16 cellular contexts compared by ENCODE assay signal in genomic region chr3:15521573-15521965, GRCh38. TPM values are rescaled to one million over a fixed set of nuclear protein-coding genes. Genes with fewer than 3 reads are reported as not detected.
DNase-seq lines count a peak whose midpoint lies in the region; ATAC-seq and TF ChIP-seq lines count a peak whose summit lies in the region.
"Had no signal": no experiment of that assay in that cellular context is flagged by ENCODE, and none has a peak within 500 bp of the region (broad histone marks: within the 10 kb centered on the region; RNA-seq: fewer than 3 reads in every experiment).

Gene COLQ, minus strand, starts transcription at chr3:15521706. Its CDS starts 81 bp downstream, at chr3:15521625.

- no peak for DNase-seq in CD8-positive, alpha-beta memory T cell
- DNase-seq in IMR-90 (no peak), osteoblast (ENCODE audit: insufficient read length, low spot score, missing footprints) (no peak), NCI-H1092 treated with DMSO at 0.1 percent for 48 hours (lab: John Stamatoyannopoulos, UW) (no peak)
- no peak for DNase-seq in effector memory CD4-positive, alpha-beta T cell
- no peak for DNase-seq in natural killer cell treated with Interleukin-12 subunit alpha and Interleukin-12 subunit beta and Interleukin-15 and Interleukin-18, amount 100 ng/mL, for 72 hours (ENCODE audit: low spot score)
- no peak for DNase-seq in stimulated activated CD4-positive, alpha-beta T cell treated with anti-CD3 and anti-CD28 coated beads, Interleukin-1b, Interleukin-23, amount 100 ng/mL, for 48 hours
- DNase-seq: activated T-cell treated with anti-CD3 and anti-CD28 coated beads, Interleukin-2, amount 50 U/mL, for 72 hours; islet precursor cell; NCI-H2171 treated with DMSO at 0.1 percent for 48 hours; nucleus accumbens; stimulated activated CD4-positive, alpha-beta T cell treated with anti-CD3 and anti-CD28 coated beads, Interleukin-2, amount 100 ng/mL, for 24 hours had no signal

- H3K18ac ChIP-seq in IMR-90 (ENCODE audit: low read depth, low read length): no peak within 1 kb of the TSS

- H3K9me3 ChIP-seq in CD8-positive, alpha-beta memory T cell (ENCODE audit: low read length): no peaks in the 10 kb centered on the region
- no peaks in the 10 kb centered on the region for H3K9me3 ChIP-seq in IMR-90 (ENCODE audit: control insufficient read depth, insufficient read depth, low read length)
- no peaks in the 10 kb centered on the region for H3K9me3 ChIP-seq in effector memory CD4-positive, alpha-beta T cell (ENCODE audit: control insufficient read depth, low read length)
- no peaks in the 10 kb centered on the region for H3K9me3 ChIP-seq in osteoblast (ENCODE audit: low read depth, low read length)

- no peak within 1 kb of the TSS for H2BK20ac ChIP-seq in IMR-90 (ENCODE audit: low read depth, low read length)

- H3K4me1 ChIP-seq in CD8-positive, alpha-beta memory T cell (ENCODE audit: insufficient read depth, low read length): peaks cover 11% of the 10 kb centered on the region
- H3K4me1 ChIP-seq in IMR-90 (ENCODE audit: control insufficient read depth, insufficient read depth, low read length): 0 out of 2 replicates have a peak, but pooled peaks cover 4% of the 10 kb centered on the region
- peaks cover 4% of the 10 kb centered on the region for H3K4me1 ChIP-seq in effector memory CD4-positive, alpha-beta T cell (ENCODE audit: control insufficient read depth, insufficient read depth, low read length, poor library complexity, severe bottlenecking)
- no peaks in the 10 kb centered on the region for H3K4me1 ChIP-seq in osteoblast (ENCODE audit: insufficient read depth, low read length)

- H4K5ac ChIP-seq in IMR-90 (ENCODE audit: low read depth, low read length): no peak within 1 kb of the TSS

- no peak within 1 kb of the TSS; the same call in 1 of the 2 replicates for H3K4me2 ChIP-seq in IMR-90 (ENCODE audit: low read depth, low read length)
- H3K4me2 ChIP-seq in osteoblast (ENCODE audit: insufficient read depth, low read length): no peak within 1 kb of the TSS
- H3K4me2 ChIP-seq: KMS-11 had no signal

- H3K4me3 ChIP-seq in CD8-positive, alpha-beta memory T cell (ENCODE audit: low read length): peak within 1 kb of the TSS; percentile 13
- H3K4me3 ChIP-seq in IMR-90 (ENCODE audit: insufficient read depth, low read depth, low read length) (no peak within 1 kb of the TSS), osteoblast (ENCODE audit: insufficient read depth, low read length) (no peak within 1 kb of the TSS)
- peak within 1 kb of the TSS; percentile 12 for H3K4me3 ChIP-seq in effector memory CD4-positive, alpha-beta T cell (ENCODE audit: insufficient read depth, low read depth, low read length, poor library complexity, severe bottlenecking)

- no peak within 1 kb of the TSS for H3K14ac ChIP-seq in IMR-90 (replicated peaks; ENCODE audit: low read depth, low read length)

- H2BK5ac ChIP-seq in IMR-90 (ENCODE audit: low read depth, low read length, poor library complexity, severe bottlenecking): no peak within 1 kb of the TSS

- TF ChIP-seq RAD21 in IMR-90 (IDR thresholded peaks at IDR 0.05; ENCODE audit: low read length): no peak

- H2AFZ ChIP-seq in IMR-90 (replicated peaks; ENCODE audit: low read length, poor library complexity): peak within 1 kb of the TSS; percentile 18
- no peak within 1 kb of the TSS for H2AFZ ChIP-seq in osteoblast (ENCODE audit: low read length)

- no peaks in the 10 kb centered on the region for H4K20me1 ChIP-seq in IMR-90 (ENCODE audit: insufficient read depth, low read length)
- no peaks in the 10 kb centered on the region for H4K20me1 ChIP-seq in osteoblast (ENCODE audit: insufficient read depth, low read length)

- POLR2A ChIA-PET in CD8-positive, alpha-beta memory T cell (lab: Charles Lee): no interaction called here
- POLR2A ChIA-PET in IMR-90 (lab: Charles Lee; ENCODE audit: unreplicated experiment): no interaction called here

- no peak within 1 kb of the TSS for H4K91ac ChIP-seq in IMR-90 (ENCODE audit: insufficient read depth, low read depth, low read length)

- H3K27me3 Mint-ChIP-seq in CD8-positive, alpha-beta memory T cell: peaks cover 0 to 3% of the 10 kb centered on the region in 2 donors
- H3K27me3 Mint-ChIP-seq in natural killer cell treated with Interleukin-12 subunit alpha and Interleukin-12 subunit beta and Interleukin-15 and Interleukin-18, amount 100 ng/mL, for 72 hours: no peaks in the 10 kb centered on the region

- WGBS in IMR-90 (ENCODE audit: extremely low coverage in 2 of 2, insufficient read length in 1 of 2), 2 experiments: no CpG with 5 or more reads among the region's 6 CpGs

- dilution Hi-C loops in IMR-90 (cut with HindIII; ENCODE audit: low sequenced_read_pairs, unreplicated experiment): no loop called here

- H2AK5ac ChIP-seq in IMR-90 (ENCODE audit: low read depth, low read length): no peak within 1 kb of the TSS

- H2BK120ac ChIP-seq in IMR-90 (ENCODE audit: low read depth, low read length): no peak within 1 kb of the TSS

- no TSS peak for BruUV-seq in IMR-90 (replicated peaks; lab: Mats Ljungman, UMichigan)

- H3K23ac ChIP-seq in IMR-90 (ENCODE audit: low read depth, low read length): no peak within 1 kb of the TSS

- H3K9me1 ChIP-seq in IMR-90 (ENCODE audit: insufficient read depth, low read length): no peaks in the 10 kb centered on the region

- no peak within 1 kb of the TSS for H4K8ac ChIP-seq in IMR-90 (ENCODE audit: low read depth in 2 of 2, low read length in 2 of 2)

- H3K9ac ChIP-seq in IMR-90 (ENCODE audit: low read depth, low read length): no peak within 1 kb of the TSS
- H3K9ac ChIP-seq: KMS-11 had no signal

- no peak for TF ChIP-seq CTCF in IMR-90 (conservative IDR thresholded peaks at IDR 0.05; ENCODE audit: low read depth, low read length)
- no peak for TF ChIP-seq CTCF in osteoblast (IDR thresholded peaks at IDR 0.05; ENCODE audit: extremely low read depth, low read depth, low read length)

- CTCF ChIA-PET in CD8-positive, alpha-beta memory T cell (lab: Charles Lee): no interaction called here
- CTCF ChIA-PET in IMR-90 (lab: Yijun Ruan, JAX): interaction anchor here (0.9 kb wide), 1 partner anchor 36 kb away, joined by 3 read pairs; no protein-coding TSS in a partner anchor

- no peak within 1 kb of the TSS for H3K27ac ChIP-seq in CD8-positive, alpha-beta memory T cell (ENCODE audit: low read depth, low read length)
- H3K27ac ChIP-seq in IMR-90 (ENCODE audit: insufficient read depth, low read length) (no peak within 1 kb of the TSS), osteoblast (ENCODE audit: low read depth, low read length) (no peak within 1 kb of the TSS)
- no peak within 1 kb of the TSS for H3K27ac ChIP-seq in effector memory CD4-positive, alpha-beta T cell (ENCODE audit: insufficient read depth, low read length, poor library complexity, severe bottlenecking)
- H3K27ac ChIP-seq: KMS-11 had no signal

- peak within 1 kb of the TSS; percentile 31 to 98 (median 90) for H3K27ac Mint-ChIP-seq in CD8-positive, alpha-beta memory T cell
- H3K27ac Mint-ChIP-seq in natural killer cell treated with Interleukin-12 subunit alpha and Interleukin-12 subunit beta and Interleukin-15 and Interleukin-18, amount 100 ng/mL, for 72 hours: peak within 1 kb of the TSS; percentile 84 to 98
- H3K27ac Mint-ChIP-seq: activated T-cell treated with anti-CD3 and anti-CD28 coated beads, Interleukin-2, amount 50 U/mL, for 72 hours had no signal

- ATAC-seq in IMR-90 (ENCODE audit: low read depth) (peak; percentile 40), GM18873 (IDR thresholded peaks at IDR 0.05; ENCODE audit: low FRiP score, unreplicated experiment) (no peak)
- no peak for ATAC-seq in natural killer cell treated with Interleukin-12 subunit alpha and Interleukin-12 subunit beta and Interleukin-15 and Interleukin-18, amount 100 ng/mL, for 72 hours
- ATAC-seq: activated T-cell treated with anti-CD3 and anti-CD28 coated beads, Interleukin-2, amount 50 U/mL, for 72 hours; HCT116; Panc1 had no signal

- H3K79me1 ChIP-seq in IMR-90 (ENCODE audit: low read depth in 1 of 2, low read length in 2 of 2): no peaks in the 10 kb centered on the region

- H3K36me3 Mint-ChIP-seq in CD8-positive, alpha-beta memory T cell: peaks cover 0 to under 1% (median 0%) of the 10 kb centered on the region in 3 donors
- no peaks in the 10 kb centered on the region for H3K36me3 Mint-ChIP-seq in natural killer cell treated with Interleukin-12 subunit alpha and Interleukin-12 subunit beta and Interleukin-15 and Interleukin-18, amount 100 ng/mL, for 72 hours

- no peak within 1 kb of the TSS for H2AK9ac ChIP-seq in IMR-90 (replicated peaks; ENCODE audit: low read depth, low read length, poor library complexity)

- H3K56ac ChIP-seq in IMR-90 (ENCODE audit: extremely low read depth, insufficient read depth, low read length): no peak within 1 kb of the TSS

- H3K9me3 Mint-ChIP-seq in CD8-positive, alpha-beta memory T cell: no peaks in the 10 kb centered on the region
- no peaks in the 10 kb centered on the region for H3K9me3 Mint-ChIP-seq in natural killer cell treated with Interleukin-12 subunit alpha and Interleukin-12 subunit beta and Interleukin-15 and Interleukin-18, amount 100 ng/mL, for 72 hours
- H3K9me3 Mint-ChIP-seq: activated T-cell treated with anti-CD3 and anti-CD28 coated beads, Interleukin-2, amount 50 U/mL, for 72 hours had no signal

- in situ Hi-C loops in IMR-90 (cut with MboI; ENCODE audit: low sequenced_read_pairs): no loop called here

- TF ChIP-seq POLR2A in IMR-90 (IDR thresholded peaks at IDR 0.05; ENCODE audit: low read depth, low read length): no peak

- H3K36me3 ChIP-seq in CD8-positive, alpha-beta memory T cell (ENCODE audit: insufficient read depth, low read length): no peaks in the 10 kb centered on the region
- H3K36me3 ChIP-seq in IMR-90 (ENCODE audit: control insufficient read depth, insufficient read depth, low read length): no peaks in the 10 kb centered on the region
- H3K36me3 ChIP-seq in effector memory CD4-positive, alpha-beta T cell (ENCODE audit: control insufficient read depth, insufficient read depth, low read length): no peaks in the 10 kb centered on the region
- no peaks in the 10 kb centered on the region for H3K36me3 ChIP-seq in osteoblast (ENCODE audit: insufficient read depth, low read length)

- H2BK15ac ChIP-seq in IMR-90 (ENCODE audit: low read depth, low read length): no peak within 1 kb of the TSS

- H3K79me2 ChIP-seq in osteoblast (ENCODE audit: insufficient read depth, low read length): no peaks in the 10 kb centered on the region

- H3K4me3 Mint-ChIP-seq in CD8-positive, alpha-beta memory T cell: peak within 1 kb of the TSS; percentile 62 to 92 (median 87)
- H3K4me3 Mint-ChIP-seq in natural killer cell treated with Interleukin-12 subunit alpha and Interleukin-12 subunit beta and Interleukin-15 and Interleukin-18, amount 100 ng/mL, for 72 hours: peak within 1 kb of the TSS; percentile 91

- H3K4me1 Mint-ChIP-seq in CD8-positive, alpha-beta memory T cell: peaks cover 31 to 35% (median 33%) of the 10 kb centered on the region in 3 donors
- H3K4me1 Mint-ChIP-seq in natural killer cell treated with Interleukin-12 subunit alpha and Interleukin-12 subunit beta and Interleukin-15 and Interleukin-18, amount 100 ng/mL, for 72 hours (ENCODE audit: low read depth in 2 of 2): peaks cover 30 to 52% of the 10 kb centered on the region in 2 donors

- intact Hi-C loops in IMR-90 (cut with micrococcal nuclease): no loop called here

- H3K27me3 ChIP-seq in CD8-positive, alpha-beta memory T cell (ENCODE audit: insufficient read depth, low read length, poor library complexity, severe bottlenecking): no peaks in the 10 kb centered on the region
- peaks cover 6% of the 10 kb centered on the region for H3K27me3 ChIP-seq in IMR-90 (ENCODE audit: control insufficient read depth, insufficient read depth, low read length)
- no peaks in the 10 kb centered on the region for H3K27me3 ChIP-seq in effector memory CD4-positive, alpha-beta T cell (replicated peaks; ENCODE audit: control insufficient read depth, insufficient read depth, low read length, poor library complexity, severe bottlenecking)
- no peaks in the 10 kb centered on the region for H3K27me3 ChIP-seq in osteoblast (ENCODE audit: insufficient read depth, low read length)

- no peak within 1 kb of the TSS for H3K4ac ChIP-seq in IMR-90 (ENCODE audit: low read depth, low read length)

RNA-seq across cellular contexts. Expression of gene COLQ, which starts in this region (rescaled TPM):
- 1 to 10 TPM; 1.1 to 1.6 TPM for total RNA-seq in CD8-positive, alpha-beta memory T cell
- polyA plus RNA-seq in CD8-positive, alpha-beta memory T cell: 17.3 TPM
- total RNA-seq in IMR-90 (2012; rRNA removed) (under 0.01 and 0.18 TPM in 2 replicates), osteoblast (1.4 and 1.5 TPM in 2 replicates)
- polyA plus RNA-seq in IMR-90 (2012; rRNA removed): 0.65 and 1.0 TPM in 2 replicates
- polyA plus RNA-seq in IMR-90 (2012; cell fraction: cytosol; rRNA removed): 0.21 and 0.30 TPM in 2 replicates
- polyA plus RNA-seq in IMR-90 (2012; cell fraction: nucleus; rRNA removed; ENCODE audit: low replicate concordance): 5.7 and 6.6 TPM in 2 replicates
- 10 to 100 TPM in 1 of 2 donors, 1 to 10 TPM in 1; 7.8 to 31.8 TPM for total RNA-seq in natural killer cell treated with Interleukin-12 subunit alpha and Interleukin-12 subunit beta and Interleukin-15 and Interleukin-18, amount 100 ng/mL, for 72 hours

Comparison
In these comparisons a context has a peak if more than half of its experiments do, and no peak if none do; other contexts are left out.
1. H3K4me3 ChIP-seq: peak in CD8-positive, alpha-beta memory T cell (single experiment) and effector memory CD4-positive, alpha-beta T cell (single experiment); none in IMR-90 (single experiment) and osteoblast (single experiment).